In the genomic region with DNA sequence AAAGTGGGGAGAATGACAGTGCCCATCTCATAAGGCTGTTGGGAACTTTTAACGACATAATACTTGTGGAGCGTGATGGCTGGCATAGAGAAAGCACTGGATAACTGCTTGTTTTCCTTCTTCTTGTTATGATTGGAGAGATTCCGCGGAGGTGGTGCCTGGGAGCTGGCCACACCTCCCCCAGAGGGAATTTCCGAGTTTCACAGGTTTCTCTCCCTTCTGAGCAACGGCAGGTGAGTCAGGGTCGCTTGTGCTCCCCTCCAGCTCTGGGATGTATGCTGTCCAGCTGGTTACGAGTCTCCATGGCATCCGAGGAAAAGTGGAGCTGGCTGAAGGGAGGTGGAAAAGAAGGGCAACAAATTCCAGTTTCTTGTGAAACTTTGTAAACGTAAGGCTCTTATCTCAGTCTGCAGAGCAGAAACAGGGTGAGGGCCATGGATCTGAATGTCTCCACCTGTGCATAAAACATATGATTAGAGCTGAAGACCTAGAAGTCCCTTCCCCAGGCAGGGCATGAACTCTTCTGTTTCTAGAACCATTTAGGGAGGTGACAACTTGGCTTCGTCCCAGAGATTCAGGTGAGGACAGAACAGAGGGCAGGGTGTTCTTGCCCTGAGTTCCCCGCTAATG, we compare ENCODE assay signal across 1 cellular context.
TF ChIP-seq lines count a peak whose summit lies in the region.

No MANE protein-coding gene starts in this region.

TF ChIP-seq in K562, 482 proteins besides CTCF, POLR2A, EP300 and RAD21 (continued from another document):
- no peak; the same call in 1 of the 2 replicates for TF ChIP-seq MGA (IDR thresholded peaks at IDR 0.05)
- no peak for TF ChIP-seq ZNF282 (CRISPR knock-in tag; IDR thresholded peaks at IDR 0.05)
- no peak for TF ChIP-seq ZBTB34 (CRISPR knock-in tag; IDR thresholded peaks at IDR 0.05)
- TF ChIP-seq ELF1 (tag; IDR thresholded peaks at IDR 0.05), result peak; percentile 73
- TF ChIP-seq ELF2 (CRISPR knock-in tag; IDR thresholded peaks at IDR 0.05), result 0 out of 2 replicates have a peak, but pooled peaks have one; percentile 48
- no peak for TF ChIP-seq MBD1 (CRISPR knock-in tag; IDR thresholded peaks at IDR 0.05)
- no peak for TF ChIP-seq RBM34 (IDR thresholded peaks at IDR 0.05; ENCODE audit: borderline replicate concordance, insufficient read depth, low read length)
- no peak for TF ChIP-seq ZNF79 (CRISPR knock-in tag; IDR thresholded peaks at IDR 0.05; ENCODE audit: low read depth)
- no peak for TF ChIP-seq ARNT (IDR thresholded peaks at IDR 0.05)
- no peak for TF ChIP-seq ZNF740 (CRISPR knock-in tag; IDR thresholded peaks at IDR 0.05)
- no peak for TF ChIP-seq ZNF740 (tag; IDR thresholded peaks at IDR 0.05)
- TF ChIP-seq, protein P1, sequence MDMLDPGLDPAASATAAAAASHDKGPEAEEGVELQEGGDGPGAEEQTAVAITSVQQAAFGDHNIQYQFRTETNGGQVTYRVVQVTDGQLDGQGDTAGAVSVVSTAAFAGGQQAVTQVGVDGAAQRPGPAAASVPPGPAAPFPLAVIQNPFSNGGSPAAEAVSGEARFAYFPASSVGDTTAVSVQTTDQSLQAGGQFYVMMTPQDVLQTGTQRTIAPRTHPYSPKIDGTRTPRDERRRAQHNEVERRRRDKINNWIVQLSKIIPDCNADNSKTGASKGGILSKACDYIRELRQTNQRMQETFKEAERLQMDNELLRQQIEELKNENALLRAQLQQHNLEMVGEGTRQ (CRISPR knock-in tag; IDR thresholded peaks at IDR 0.05), result no peak
- 0 out of 2 replicates have a peak, but pooled peaks have one; percentile 22 for TF ChIP-seq RBFOX2 (IDR thresholded peaks at IDR 0.05; ENCODE audit: low read depth, low read length)
- no peak for TF ChIP-seq KAT7 (CRISPR knock-in tag; IDR thresholded peaks at IDR 0.05; ENCODE audit: borderline replicate concordance)
- TF ChIP-seq CBFB (CRISPR knock-in tag; IDR thresholded peaks at IDR 0.05), result no peak
- 0 out of 2 replicates have a peak, but pooled peaks have one; percentile 13 for TF ChIP-seq TCF3 (CRISPR knock-in tag; IDR thresholded peaks at IDR 0.05)
- no peak for TF ChIP-seq HDAC2 (IDR thresholded peaks at IDR 0.05)
- TF ChIP-seq ZNF586 (CRISPR knock-in tag; conservative IDR thresholded peaks at IDR 0.05), result no peak
- TF ChIP-seq RBM14 (IDR thresholded peaks at IDR 0.05; ENCODE audit: borderline replicate concordance, insufficient read depth, low read depth, low read length), result no peak
- no peak for TF ChIP-seq ZC3H4 (CRISPR knock-in tag; IDR thresholded peaks at IDR 0.05; ENCODE audit: borderline replicate concordance)
TF ChIP-seq in K562: peak in this region for 22.
